Comparison of ENCODE assay signal across 9 cellular contexts in the genomic region with DNA sequence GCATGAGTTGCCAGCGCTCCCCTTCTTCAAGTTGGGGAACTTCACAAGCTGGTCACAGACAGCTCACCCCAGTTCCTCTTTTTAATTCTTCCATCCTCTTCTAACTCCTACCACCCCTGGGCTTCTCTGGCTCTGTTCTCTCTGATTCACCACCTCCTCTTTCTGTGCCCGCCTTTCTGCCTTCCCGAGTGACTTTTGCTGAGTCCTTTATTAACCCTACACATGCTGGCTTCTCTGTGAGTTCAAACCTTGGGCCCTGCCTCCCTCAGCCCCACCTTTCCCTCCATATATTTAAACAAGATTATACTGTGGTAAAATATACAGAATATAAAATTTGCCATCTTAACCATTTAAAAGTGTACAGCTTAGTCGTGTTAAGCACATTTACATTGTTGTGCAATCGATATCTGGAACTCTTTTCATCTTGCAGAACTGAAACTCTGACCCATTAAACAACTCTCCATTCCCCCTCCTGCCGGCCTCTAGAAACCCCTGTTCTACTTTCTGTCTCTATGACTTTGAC. TPM values are rescaled to one million over a fixed set of nuclear protein-coding genes. Genes with fewer than 3 reads are reported as not detected.
DNase-seq lines count a peak whose midpoint lies in the region; ATAC-seq and TF ChIP-seq lines count a peak whose summit lies in the region.
"Had no signal": no experiment of that assay in that cellular context is flagged by ENCODE, and none has a peak within 500 bp of the region (broad histone marks: within the 10 kb centered on the region; RNA-seq: fewer than 3 reads in every experiment).

No MANE protein-coding gene starts in this region.

- TF ChIP-seq CTCF in GM12873 (IDR thresholded peaks at IDR 0.05; ENCODE audit: insufficient read depth, low read depth, low read length, missing control alignments): peak; percentile 23
- no peak for TF ChIP-seq CTCF in heart right ventricle (IDR thresholded peaks at IDR 0.05)

- 70 to 75% methylated on average over 6 of the region's 6 CpGs for WGBS in heart right ventricle, 2 donors

- H3K4me3 ChIP-seq in MG63 (no peak overlapping the region), heart right ventricle (no peak overlapping the region)

- intact Hi-C loops in heart right ventricle (cut with DNase I): no loop called here

- DNase-seq in MG63 (peak; percentile 42), heart right ventricle (no peak), HuH-7 (ENCODE audit: low spot score) (no peak), NK-92 (lab: John Stamatoyannopoulos, UW; ENCODE audit: unreplicated experiment) (no peak)
- no peak for DNase-seq in activated CD8-positive, alpha-beta memory T cell treated with anti-CD3 and anti-CD28 coated beads, Interleukin-2, amount 50 U/mL, for 48 hours
- DNase-seq in activated T-cell treated with anti-CD3 and anti-CD28 coated beads, Interleukin-2, amount 50 U/mL, for 48 hours: no peak

- H3K36me3 ChIP-seq in MG63: no peaks in the 10 kb centered on the region; the same call in 1 of the 2 replicates
- peaks cover 0 to 9% (median 0%) of the 10 kb centered on the region in 9 donors for H3K36me3 ChIP-seq in heart right ventricle

- H3K27me3 ChIP-seq in MG63 (no peaks in the 10 kb centered on the region), heart right ventricle (no peaks in the 10 kb centered on the region)

- H3K27ac ChIP-seq in heart right ventricle: peak overlapping the region in 1 of 10 donors; percentile 68
- H3K27ac ChIP-seq: RWPE1 had no signal

- H3K9me3 ChIP-seq in MG63 (no peaks in the 10 kb centered on the region), heart right ventricle (no peaks in the 10 kb centered on the region)

- ATAC-seq in GM21717 (IDR thresholded peaks at IDR 0.05; ENCODE audit: unreplicated experiment): peak; percentile 80
- peak in 5 of 8 donors; percentile 24 to 44 (median 44) for ATAC-seq in heart right ventricle

- peaks cover 0 to 65% (median 16%) of the 10 kb centered on the region in 9 donors for H3K4me1 ChIP-seq in heart right ventricle

RNA-seq across cellular contexts. Expression of gene SLC46A2, which starts 32.0 kb away (rescaled TPM):
- total RNA-seq in MG63 (2014; rRNA removed; shearing (Covaris generic); ENCODE audit: low replicate concordance): not detected in 2 replicates
- under 1 TPM in 2 of 10 donors, not detected in 8; 0.15 to 0.42 TPM for total RNA-seq in heart right ventricle
- polyA plus RNA-seq in heart right ventricle: under 1 TPM in 1 of 2 donors, not detected in 1; 0.06 TPM
